26 cellular contexts compared by ENCODE assay signal in genomic region chr7:10875081-10875480, GRCh38.
"Had no signal": no experiment of that assay in that cellular context is flagged by ENCODE, and none has a peak within 500 bp of the region (broad histone marks: within the 10 kb centered on the region; RNA-seq: fewer than 3 reads in every experiment).

No MANE protein-coding gene starts in this region.

- H3K27ac Mint-ChIP-seq: activated CD8-positive, alpha-beta T cell treated with anti-CD3 and anti-CD28 coated beads for 36 hours; activated naive CD4-positive, alpha-beta T cell treated with anti-CD3 and anti-CD28 coated beads, Interleukin-2, amount 50 U/mL, for 24 hours; activated T-cell treated with anti-CD3 and anti-CD28 coated beads, Interleukin-2, amount 50 U/mL, for 24 hours; activated T-helper 1 cell treated with anti-CD3 and anti-CD28 coated beads, Interleukin-12 subunit alpha, Interleukin-12 subunit beta, Interleukin-2, Interleukin-4 antibody, amounts not matched to agents 30 ng/mL and 10 ng/mL and 1 ng/mL, durations not matched to agents 14 hours and 24 hours and 36 hours; T-helper 1 cell treated with Interleukin-12 subunit alpha and Interleukin-12 subunit beta and Interleukin-4 antibody, amounts not matched to agents 30 μg/mL and 1 μg/mL, for 36 hours had no signal

- H3K4me1 Mint-ChIP-seq: activated naive CD4-positive, alpha-beta T cell treated with anti-CD3 and anti-CD28 coated beads, Interleukin-2, amount 50 U/mL, for 24 hours had no signal

- H3K9me3 Mint-ChIP-seq: activated CD8-positive, alpha-beta T cell treated with anti-CD3 and anti-CD28 coated beads for 36 hours had no signal

- H3K4me2 ChIP-seq: KMS-11 had no signal

- ATAC-seq: activated CD4-positive, CD25-positive, alpha-beta regulatory T cell treated with anti-CD3 and anti-CD28 coated beads, Interleukin-2, amount 50 U/mL, for 24 hours; activated CD8-positive, alpha-beta T cell treated with anti-CD3 and anti-CD28 coated beads for 36 hours; Panc1 had no signal

- H3K27me3 ChIP-seq: brain microvascular endothelial cell, cardiac muscle cell had no signal

- H3K4me3 Mint-ChIP-seq: activated CD8-positive, alpha-beta T cell treated with anti-CD3 and anti-CD28 coated beads for 36 hours; activated naive CD4-positive, alpha-beta T cell treated with anti-CD3 and anti-CD28 coated beads, Interleukin-2, amount 50 U/mL, for 24 hours; activated T-cell treated with anti-CD3 and anti-CD28 coated beads, Interleukin-2, amount 50 U/mL, for 24 hours; activated T-helper 1 cell treated with anti-CD3 and anti-CD28 coated beads, Interleukin-12 subunit alpha, Interleukin-12 subunit beta, Interleukin-2, Interleukin-4 antibody, amounts not matched to agents 30 ng/mL and 10 ng/mL and 1 ng/mL, durations not matched to agents 14 hours and 24 hours and 36 hours; T-helper 1 cell treated with Interleukin-12 subunit alpha and Interleukin-12 subunit beta and Interleukin-4 antibody, amounts not matched to agents 30 μg/mL and 1 μg/mL, for 36 hours had no signal

- H3K27ac ChIP-seq: brain microvascular endothelial cell, cardiac muscle cell, KMS-11 had no signal

- H3K36me3 ChIP-seq: brain microvascular endothelial cell, cardiac muscle cell had no signal

- H3K36me3 Mint-ChIP-seq: activated naive CD4-positive, alpha-beta T cell treated with anti-CD3 and anti-CD28 coated beads, Interleukin-2, amount 50 U/mL, for 24 hours had no signal

- H3K4me3 ChIP-seq: cardiac muscle cell had no signal

- H3K9ac ChIP-seq: KMS-11 had no signal

- DNase-seq: activated CD4-positive, alpha-beta T cell treated with anti-CD3 and anti-CD28 coated beads for 4 hours; activated CD8-positive, alpha-beta memory T cell treated with anti-CD3 and anti-CD28 coated beads, Interleukin-2, amount 50 U/mL, for 48 hours; activated CD8-positive, alpha-beta T cell treated with anti-CD3 and anti-CD28 coated beads for 36 hours; activated effector memory CD4-positive, alpha-beta T cell treated with Interleukin-2 at 50 U/mL for 16 hours; activated naive CD4-positive, alpha-beta T cell; activated T-cell treated with anti-CD3 and anti-CD28 coated beads, Interleukin-2, amount 50 U/mL, for 24 hours; aorta; brain microvascular endothelial cell; NCI-H1105 treated with DMSO at 0.1 percent for 48 hours; NCI-H146; NCI-H1930; NCI-H2171; NCI-H226; NCI-H526; NCI-H774; NK-92 treated with Interleukin-12 subunit alpha and Interleukin-12 subunit beta, amount 100 ng/mL, for 24 hours; OCI-M1; RPMI8226; SHP77 had no signal
